In genomic region chr6:155171109-155171746, GRCh38 we compare ENCODE assay signal across 8 cellular contexts.
DNase-seq lines count a peak whose midpoint lies in the region; ATAC-seq and TF ChIP-seq lines count a peak whose summit lies in the region.

No MANE protein-coding gene starts in this region.

- H3K4me1 Mint-ChIP-seq in IgD-negative memory B cell, result peaks cover 20 to 35% (median 22%) of the 10 kb centered on the region in 3 donors
- peaks cover 44% of the 10 kb centered on the region for H3K4me1 Mint-ChIP-seq in chondrocyte (ENCODE audit: low read depth)
- H3K4me1 Mint-ChIP-seq in stimulated activated naive B cell treated with anti-CD40 and anti-IgM and Interleukin-4, amounts not matched to agents 10 μg/mL and 1 μg/mL and 100 μg/mL, for 72 hours, result peaks cover 9 to 24% of the 10 kb centered on the region in 2 donors

- H3K27ac Mint-ChIP-seq in IgD-negative memory B cell (peak overlapping the region in 2 of 3 donors; percentile 5 to 69), chondrocyte (ENCODE audit: unreplicated experiment) (peak overlapping the region; percentile 81)
- peak overlapping the region; percentile 73 for H3K27ac Mint-ChIP-seq in stimulated activated naive B cell treated with anti-CD40 and anti-IgM and Interleukin-4, amounts not matched to agents 10 μg/mL and 1 μg/mL and 100 μg/mL, for 72 hours

- TF ChIP-seq CTCF in chondrocyte (IDR thresholded peaks at IDR 0.05), result no peak

- DNase-seq in EL (peak; percentile 93), chondrocyte (ENCODE audit: low spot score) (no peak), myocyte (ENCODE audit: low read depth) (peak; percentile 72), NCI-H82 (lab: John Stamatoyannopoulos, UW) (no peak)
- DNase-seq in activated CD4-positive, alpha-beta T cell treated with anti-CD3 and anti-CD28 coated beads for 48 hours, result peak; percentile 90
- DNase-seq in stimulated activated naive B cell treated with anti-CD40 and anti-IgM and Interleukin-4, amounts not matched to agents 10 μg/mL and 1 μg/mL and 100 μg/mL, for 72 hours, result peak; percentile 74

- ATAC-seq in GM21717 (IDR thresholded peaks at IDR 0.05; ENCODE audit: unreplicated experiment), result peak; percentile 85
- peak; percentile 78 to 86 for ATAC-seq in stimulated activated naive B cell treated with anti-CD40 and anti-IgM and Interleukin-4, amounts not matched to agents 10 μg/mL and 1 μg/mL and 100 μg/mL, for 72 hours (replicated peaks)

- H3K27me3 Mint-ChIP-seq in IgD-negative memory B cell, result no peaks in the 10 kb centered on the region
- no peaks in the 10 kb centered on the region for H3K27me3 Mint-ChIP-seq in chondrocyte (ENCODE audit: low read depth)
- H3K27me3 Mint-ChIP-seq in stimulated activated naive B cell treated with anti-CD40 and anti-IgM and Interleukin-4, amounts not matched to agents 10 μg/mL and 1 μg/mL and 100 μg/mL, for 72 hours, result no peaks in the 10 kb centered on the region

- H3K36me3 Mint-ChIP-seq in IgD-negative memory B cell (no peaks in the 10 kb centered on the region), chondrocyte (ENCODE audit: low read depth) (peaks cover 3% of the 10 kb centered on the region)
- no peaks in the 10 kb centered on the region for H3K36me3 Mint-ChIP-seq in stimulated activated naive B cell treated with anti-CD40 and anti-IgM and Interleukin-4, amounts not matched to agents 10 μg/mL and 1 μg/mL and 100 μg/mL, for 72 hours

- H3K4me3 Mint-ChIP-seq in IgD-negative memory B cell, result peak overlapping the region; percentile 0 to 70 (median 26)
- H3K4me3 Mint-ChIP-seq in chondrocyte (ENCODE audit: unreplicated experiment), result peak overlapping the region; percentile 26
- H3K4me3 Mint-ChIP-seq in stimulated activated naive B cell treated with anti-CD40 and anti-IgM and Interleukin-4, amounts not matched to agents 10 μg/mL and 1 μg/mL and 100 μg/mL, for 72 hours, result peak overlapping the region; percentile 29 to 34

- H3K9me3 Mint-ChIP-seq in IgD-negative memory B cell, result no peaks in the 10 kb centered on the region
- H3K9me3 Mint-ChIP-seq in chondrocyte (ENCODE audit: low read depth), result no peaks in the 10 kb centered on the region
- no peaks in the 10 kb centered on the region for H3K9me3 Mint-ChIP-seq in stimulated activated naive B cell treated with anti-CD40 and anti-IgM and Interleukin-4, amounts not matched to agents 10 μg/mL and 1 μg/mL and 100 μg/mL, for 72 hours

Comparison
In these comparisons a context has a peak if more than half of its experiments do, and no peak if none do; other contexts are left out.
1. DNase-seq: peak in EL (single experiment), activated CD4-positive, alpha-beta T cell treated with anti-CD3 and anti-CD28 coated beads for 48 hours (single experiment), myocyte (single experiment) and stimulated activated naive B cell treated with anti-CD40 and anti-IgM and Interleukin-4, amounts not matched to agents 10 μg/mL and 1 μg/mL and 100 μg/mL, for 72 hours (single experiment); none in chondrocyte (single experiment) and NCI-H82 (single experiment).
2. Peak in every context shown above with its lines, with median percentiles within 50 percentile points of each other: H3K27ac Mint-ChIP-seq and H3K4me3 Mint-ChIP-seq.